22 cellular contexts compared by ENCODE assay signal in genomic region chr3:133836497-133837158, GRCh38. TPM values are rescaled to one million over a fixed set of nuclear protein-coding genes. Genes with fewer than 3 reads are reported as not detected.
DNase-seq lines count a peak whose midpoint lies in the region; ATAC-seq and TF ChIP-seq lines count a peak whose summit lies in the region.
"Had no signal": no experiment of that assay in that cellular context is flagged by ENCODE, and none has a peak within 500 bp of the region (broad histone marks: within the 10 kb centered on the region; RNA-seq: fewer than 3 reads in every experiment).

No MANE protein-coding gene starts in this region.

- ATAC-seq in natural killer cell treated with Interleukin-12 subunit alpha and Interleukin-12 subunit beta and Interleukin-15 and Interleukin-18, amount 100 ng/mL, for 72 hours = no peak
- no peak for ATAC-seq in natural killer cell
- ATAC-seq in left lobe of liver = no peak
- ATAC-seq in HG03571 (IDR thresholded peaks at IDR 0.05; ENCODE audit: unreplicated experiment) = no peak

- TF ChIP-seq CTCF in natural killer cell (IDR thresholded peaks at IDR 0.05) (no peak), osteocyte (IDR thresholded peaks at IDR 0.05) (no peak)

- intact Hi-C loops in activated CD4-positive, alpha-beta memory T cell treated with anti-CD3 and anti-CD28 coated beads for 36 hours (cut with micrococcal nuclease) = no loop called here
- intact Hi-C loops in natural killer cell (cut with micrococcal nuclease) = no loop called here

- no peaks in the 10 kb centered on the region for H3K4me1 Mint-ChIP-seq in activated CD4-positive, alpha-beta memory T cell treated with anti-CD3 and anti-CD28 coated beads, Interleukin-2, amount 10 ng/mL, durations not matched to agents 7 days and 5 days
- no peaks in the 10 kb centered on the region for H3K4me1 Mint-ChIP-seq in activated CD4-positive, alpha-beta memory T cell treated with anti-CD3 and anti-CD28 coated beads for 36 hours (ENCODE audit: low read depth)
- H3K4me1 Mint-ChIP-seq in natural killer cell treated with Interleukin-12 subunit alpha and Interleukin-12 subunit beta and Interleukin-15 and Interleukin-18, amount 100 ng/mL, for 72 hours (ENCODE audit: low read depth in 2 of 2) = no peaks in the 10 kb centered on the region
- H3K4me1 Mint-ChIP-seq in natural killer cell = no peaks in the 10 kb centered on the region
- no peaks in the 10 kb centered on the region for H3K4me1 Mint-ChIP-seq in osteocyte (ENCODE audit: unreplicated experiment)
- H3K4me1 Mint-ChIP-seq: IgD-negative memory B cell had no signal

- H3K27me3 ChIP-seq in Karpas-422 (ENCODE audit: low read length) = no peaks in the 10 kb centered on the region
- H3K27me3 ChIP-seq: BE2C had no signal

- no peak overlapping the region for H3K27ac ChIP-seq in Karpas-422 (ENCODE audit: low read length)
- H3K27ac ChIP-seq: 22Rv1, KMS-11, PC-9 had no signal

- no peaks in the 10 kb centered on the region for H3K79me2 ChIP-seq in Karpas-422 (ENCODE audit: low read length)

- H3K9me3 Mint-ChIP-seq in activated CD4-positive, alpha-beta memory T cell treated with anti-CD3 and anti-CD28 coated beads, Interleukin-2, amount 10 ng/mL, durations not matched to agents 7 days and 5 days = no peaks in the 10 kb centered on the region
- no peaks in the 10 kb centered on the region for H3K9me3 Mint-ChIP-seq in activated CD4-positive, alpha-beta memory T cell treated with anti-CD3 and anti-CD28 coated beads for 36 hours
- no peaks in the 10 kb centered on the region for H3K9me3 Mint-ChIP-seq in natural killer cell treated with Interleukin-12 subunit alpha and Interleukin-12 subunit beta and Interleukin-15 and Interleukin-18, amount 100 ng/mL, for 72 hours
- H3K9me3 Mint-ChIP-seq in natural killer cell = no peaks in the 10 kb centered on the region
- no peaks in the 10 kb centered on the region for H3K9me3 Mint-ChIP-seq in osteocyte (ENCODE audit: unreplicated experiment)
- H3K9me3 Mint-ChIP-seq: IgD-negative memory B cell had no signal

- POLR2A ChIA-PET in activated CD4-positive, alpha-beta memory T cell treated with anti-CD3 and anti-CD28 coated beads, Interleukin-2, amount 10 ng/mL, durations not matched to agents 7 days and 5 days (lab: Charles Lee) = no interaction called here
- POLR2A ChIA-PET in activated CD4-positive, alpha-beta memory T cell treated with anti-CD3 and anti-CD28 coated beads for 36 hours (lab: Charles Lee) = no interaction called here

- no peak overlapping the region for H2AFZ ChIP-seq in Karpas-422 (ENCODE audit: low read length)
- H2AFZ ChIP-seq: PC-9 had no signal

- no peaks in the 10 kb centered on the region for H3K4me1 ChIP-seq in Karpas-422 (ENCODE audit: low read length)
- H3K4me1 ChIP-seq: BE2C had no signal

- no peak overlapping the region for H3K4me3 Mint-ChIP-seq in activated CD4-positive, alpha-beta memory T cell treated with anti-CD3 and anti-CD28 coated beads, Interleukin-2, amount 10 ng/mL, durations not matched to agents 7 days and 5 days
- H3K4me3 Mint-ChIP-seq in activated CD4-positive, alpha-beta memory T cell treated with anti-CD3 and anti-CD28 coated beads for 36 hours = no peak overlapping the region
- no peak overlapping the region for H3K4me3 Mint-ChIP-seq in natural killer cell treated with Interleukin-12 subunit alpha and Interleukin-12 subunit beta and Interleukin-15 and Interleukin-18, amount 100 ng/mL, for 72 hours
- H3K4me3 Mint-ChIP-seq in natural killer cell (no peak overlapping the region), osteocyte (ENCODE audit: unreplicated experiment) (no peak overlapping the region)
- H3K4me3 Mint-ChIP-seq: IgD-negative memory B cell had no signal

- no peak overlapping the region for H3K27ac Mint-ChIP-seq in activated CD4-positive, alpha-beta memory T cell treated with anti-CD3 and anti-CD28 coated beads, Interleukin-2, amount 10 ng/mL, durations not matched to agents 7 days and 5 days
- H3K27ac Mint-ChIP-seq in activated CD4-positive, alpha-beta memory T cell treated with anti-CD3 and anti-CD28 coated beads for 36 hours = no peak overlapping the region
- no peak overlapping the region for H3K27ac Mint-ChIP-seq in natural killer cell treated with Interleukin-12 subunit alpha and Interleukin-12 subunit beta and Interleukin-15 and Interleukin-18, amount 100 ng/mL, for 72 hours
- H3K27ac Mint-ChIP-seq in natural killer cell (no peak overlapping the region), osteocyte (ENCODE audit: unreplicated experiment) (no peak overlapping the region)

- CTCF ChIA-PET in activated CD4-positive, alpha-beta memory T cell treated with anti-CD3 and anti-CD28 coated beads, Interleukin-2, amount 10 ng/mL, durations not matched to agents 7 days and 5 days (lab: Charles Lee) = no interaction called here
- CTCF ChIA-PET in activated CD4-positive, alpha-beta memory T cell treated with anti-CD3 and anti-CD28 coated beads for 36 hours (lab: Charles Lee) = no interaction called here

- H3K36me3 ChIP-seq in Karpas-422 (ENCODE audit: insufficient read depth, low read length) = no peaks in the 10 kb centered on the region
- H3K36me3 ChIP-seq: BE2C had no signal

- DNase-seq in activated CD4-positive, alpha-beta memory T cell treated with anti-CD3 and anti-CD28 coated beads, Interleukin-2, amount 10 ng/mL, durations not matched to agents 7 days and 5 days = peak; percentile 14
- no peak for DNase-seq in activated CD4-positive, alpha-beta memory T cell treated with anti-CD3 and anti-CD28 coated beads for 36 hours
- peak; percentile 26 for DNase-seq in natural killer cell treated with Interleukin-12 subunit alpha and Interleukin-12 subunit beta and Interleukin-15 and Interleukin-18, amount 100 ng/mL, for 72 hours (ENCODE audit: low spot score)
- DNase-seq in natural killer cell = no peak
- peak; percentile 72 for DNase-seq in osteocyte (ENCODE audit: extremely low spot score, unreplicated experiment)
- no peak for DNase-seq in left lobe of liver (ENCODE audit: low spot score)
- DNase-seq in Karpas-422 = no peak
- DNase-seq: BE2C; NCI-H1048; NCI-H1417; NCI-H1694; NCI-H2029 treated with DMSO at 0.1 percent for 48 hours; NCI-H446 treated with DMSO at 0.1 percent for 48 hours; NCI-H526; NCI-H82; NK-92 treated with Interleukin-12 subunit alpha and Interleukin-12 subunit beta, amount 100 ng/mL, for 24 hours; PC-9; SHP77 had no signal

- H3K4me3 ChIP-seq in Karpas-422 (ENCODE audit: low read length) = no peak overlapping the region
- H3K4me3 ChIP-seq: PC-9 had no signal

- no peak overlapping the region for H3K9ac ChIP-seq in Karpas-422 (ENCODE audit: low read length)
- H3K9ac ChIP-seq: KMS-11 had no signal

- no peaks in the 10 kb centered on the region for H3K36me3 Mint-ChIP-seq in activated CD4-positive, alpha-beta memory T cell treated with anti-CD3 and anti-CD28 coated beads, Interleukin-2, amount 10 ng/mL, durations not matched to agents 7 days and 5 days (ENCODE audit: low read depth)
- no peaks in the 10 kb centered on the region for H3K36me3 Mint-ChIP-seq in activated CD4-positive, alpha-beta memory T cell treated with anti-CD3 and anti-CD28 coated beads for 36 hours
- H3K36me3 Mint-ChIP-seq in natural killer cell treated with Interleukin-12 subunit alpha and Interleukin-12 subunit beta and Interleukin-15 and Interleukin-18, amount 100 ng/mL, for 72 hours = no peaks in the 10 kb centered on the region
- no peaks in the 10 kb centered on the region for H3K36me3 Mint-ChIP-seq in natural killer cell
- no peaks in the 10 kb centered on the region for H3K36me3 Mint-ChIP-seq in osteocyte (ENCODE audit: unreplicated experiment)
- H3K36me3 Mint-ChIP-seq: IgD-negative memory B cell had no signal

- H3K9me2 ChIP-seq in Karpas-422 (replicated peaks; ENCODE audit: insufficient read depth, low read length) = no peaks in the 10 kb centered on the region

- no peaks in the 10 kb centered on the region for H4K20me1 ChIP-seq in Karpas-422 (ENCODE audit: insufficient read depth, low read depth, low read length)

- H3K4me2 ChIP-seq in Karpas-422 (ENCODE audit: low read depth, low read length, poor library complexity, severe bottlenecking) = no peak overlapping the region
- H3K4me2 ChIP-seq: KMS-11, PC-9 had no signal

- H3K9me3 ChIP-seq in Karpas-422 (ENCODE audit: low read length) = no peaks in the 10 kb centered on the region
- H3K9me3 ChIP-seq: BE2C had no signal

- no peaks in the 10 kb centered on the region for H3K27me3 Mint-ChIP-seq in activated CD4-positive, alpha-beta memory T cell treated with anti-CD3 and anti-CD28 coated beads, Interleukin-2, amount 10 ng/mL, durations not matched to agents 7 days and 5 days
- no peaks in the 10 kb centered on the region for H3K27me3 Mint-ChIP-seq in activated CD4-positive, alpha-beta memory T cell treated with anti-CD3 and anti-CD28 coated beads for 36 hours
- H3K27me3 Mint-ChIP-seq in natural killer cell treated with Interleukin-12 subunit alpha and Interleukin-12 subunit beta and Interleukin-15 and Interleukin-18, amount 100 ng/mL, for 72 hours = no peaks in the 10 kb centered on the region
- no peaks in the 10 kb centered on the region for H3K27me3 Mint-ChIP-seq in natural killer cell (ENCODE audit: low read depth in 2 of 2)
- no peaks in the 10 kb centered on the region for H3K27me3 Mint-ChIP-seq in osteocyte (ENCODE audit: unreplicated experiment)
- H3K27me3 Mint-ChIP-seq: IgD-negative memory B cell had no signal

RNA-seq across cellular contexts. Expression of gene SRPRB, which starts 31.0 kb away (rescaled TPM):
- 10 to 100 TPM; 44.5 to 46.8 TPM for total RNA-seq in activated CD4-positive, alpha-beta memory T cell treated with anti-CD3 and anti-CD28 coated beads, Interleukin-2, amount 10 ng/mL, durations not matched to agents 7 days and 5 days
- 10 to 100 TPM; 65.7 to 66.7 TPM for total RNA-seq in activated CD4-positive, alpha-beta memory T cell treated with anti-CD3 and anti-CD28 coated beads for 36 hours
- 10 to 100 TPM; 81.4 to 84.5 TPM for total RNA-seq in natural killer cell treated with Interleukin-12 subunit alpha and Interleukin-12 subunit beta and Interleukin-15 and Interleukin-18, amount 100 ng/mL, for 72 hours
- total RNA-seq in natural killer cell = 10 to 100 TPM; 19.8 to 26.4 (median 22.4) TPM
- total RNA-seq in osteocyte = 84.7 and 91.7 TPM in 2 replicates
- total RNA-seq in left lobe of liver = 73.3 TPM
- total RNA-seq in Karpas-422 (2014; rRNA removed; shearing (Covaris generic); ENCODE audit: low replicate concordance) = 62.6 and 85.7 TPM in 2 replicates

RNA-seq across cellular contexts. Expression of gene RAB6B, which starts 59.1 kb away (rescaled TPM):
- total RNA-seq in activated CD4-positive, alpha-beta memory T cell treated with anti-CD3 and anti-CD28 coated beads, Interleukin-2, amount 10 ng/mL, durations not matched to agents 7 days and 5 days = 1 to 10 TPM; 3.3 to 4.5 TPM
- total RNA-seq in activated CD4-positive, alpha-beta memory T cell treated with anti-CD3 and anti-CD28 coated beads for 36 hours = 1 to 10 TPM; 2.7 to 3.9 TPM
- total RNA-seq in natural killer cell treated with Interleukin-12 subunit alpha and Interleukin-12 subunit beta and Interleukin-15 and Interleukin-18, amount 100 ng/mL, for 72 hours = under 1 TPM; 0.21 to 0.81 TPM
- total RNA-seq in natural killer cell (1 to 10 TPM; 1.4 to 2.7 (median 1.6) TPM), osteocyte (7.8 and 11.3 TPM in 2 replicates), left lobe of liver (0.35 TPM)
- not detected in 2 replicates for total RNA-seq in Karpas-422 (2014; rRNA removed; shearing (Covaris generic); ENCODE audit: low replicate concordance)

Comparison
In these comparisons a context has a peak if more than half of its experiments do, and no peak if none do; other contexts are left out.
1. DNase-seq: peak in activated CD4-positive, alpha-beta memory T cell treated with anti-CD3 and anti-CD28 coated beads, Interleukin-2, amount 10 ng/mL, durations not matched to agents 7 days and 5 days (single experiment), natural killer cell treated with Interleukin-12 subunit alpha and Interleukin-12 subunit beta and Interleukin-15 and Interleukin-18, amount 100 ng/mL, for 72 hours (single experiment) and osteocyte (single experiment); none in activated CD4-positive, alpha-beta memory T cell treated with anti-CD3 and anti-CD28 coated beads for 36 hours (single experiment), natural killer cell (single experiment), left lobe of liver (single experiment) and Karpas-422 (single experiment).